8 cellular contexts compared by ENCODE assay signal in genomic region chr2:227460079-227460485, GRCh38. TPM values are rescaled to one million over a fixed set of nuclear protein-coding genes. Genes with fewer than 3 reads are reported as not detected.
DNase-seq lines count a peak whose midpoint lies in the region; ATAC-seq lines count a peak whose summit lies in the region.

No MANE protein-coding gene starts in this region.

- peaks cover 34% of the 10 kb centered on the region for H3K4me1 ChIP-seq in Karpas-422 (ENCODE audit: low read length)
- H3K4me1 ChIP-seq in mesendoderm (ENCODE audit: control insufficient read depth, low read depth, low read length): no peaks in the 10 kb centered on the region

- H2AK5ac ChIP-seq in mesendoderm (ENCODE audit: low read length): no peak overlapping the region

- H3K4me2 ChIP-seq in Karpas-422 (ENCODE audit: low read depth, low read length, poor library complexity, severe bottlenecking) (peak overlapping the region; percentile 46), mesendoderm (ENCODE audit: low read length) (no peak overlapping the region)

- H3K9me2 ChIP-seq in Karpas-422 (replicated peaks; ENCODE audit: insufficient read depth, low read length): no peaks in the 10 kb centered on the region

- H3K27ac Mint-ChIP-seq in activated CD8-positive, alpha-beta memory T cell treated with anti-CD3 and anti-CD28 coated beads, Interleukin-2, amount 10 ng/mL, durations not matched to agents 7 days and 5 days: peak overlapping the region; percentile 17
- H3K27ac Mint-ChIP-seq in memory B cell: no peak overlapping the region

- ATAC-seq in GM18861 (IDR thresholded peaks at IDR 0.05; ENCODE audit: unreplicated experiment): peak; percentile 34
- ATAC-seq in activated CD8-positive, alpha-beta memory T cell treated with anti-CD3 and anti-CD28 coated beads, Interleukin-2, amount 10 ng/mL, durations not matched to agents 7 days and 5 days: peak; percentile 62
- peak; percentile 40 for ATAC-seq in memory B cell (ENCODE audit: low read depth)

- H3K27me3 ChIP-seq in Karpas-422 (ENCODE audit: low read length) (no peaks in the 10 kb centered on the region), mesendoderm (ENCODE audit: insufficient read depth, low read length, poor library complexity) (no peaks in the 10 kb centered on the region)

- no peaks in the 10 kb centered on the region for H3K9me3 Mint-ChIP-seq in activated CD8-positive, alpha-beta memory T cell treated with anti-CD3 and anti-CD28 coated beads, Interleukin-2, amount 10 ng/mL, durations not matched to agents 7 days and 5 days (ENCODE audit: low read depth)
- H3K9me3 Mint-ChIP-seq in memory B cell: no peaks in the 10 kb centered on the region

- H3K27me3 Mint-ChIP-seq in activated CD8-positive, alpha-beta memory T cell treated with anti-CD3 and anti-CD28 coated beads, Interleukin-2, amount 10 ng/mL, durations not matched to agents 7 days and 5 days: no peaks in the 10 kb centered on the region
- H3K27me3 Mint-ChIP-seq in memory B cell: no peaks in the 10 kb centered on the region

- H3K79me2 ChIP-seq in Karpas-422 (ENCODE audit: low read length): no peaks in the 10 kb centered on the region
- H3K79me2 ChIP-seq in mesendoderm (ENCODE audit: control insufficient read depth, insufficient read depth, low read length): no peaks in the 10 kb centered on the region

- no CpG with 5 or more reads among the region's 8 CpGs for WGBS in mesendoderm (ENCODE audit: extremely low coverage, insufficient coverage, low lambda C conversion rate)

- H3K36me3 Mint-ChIP-seq in activated CD8-positive, alpha-beta memory T cell treated with anti-CD3 and anti-CD28 coated beads, Interleukin-2, amount 10 ng/mL, durations not matched to agents 7 days and 5 days: no peaks in the 10 kb centered on the region
- H3K36me3 Mint-ChIP-seq in memory B cell: no peaks in the 10 kb centered on the region

- no peaks in the 10 kb centered on the region for H3K36me3 ChIP-seq in Karpas-422 (ENCODE audit: insufficient read depth, low read length)
- H3K36me3 ChIP-seq in mesendoderm (ENCODE audit: control insufficient read depth, insufficient read depth, low read length): no peaks in the 10 kb centered on the region

- H3K23ac ChIP-seq in mesendoderm (ENCODE audit: low read length): no peak overlapping the region

- no peak overlapping the region for H3K56ac ChIP-seq in mesendoderm (ENCODE audit: low read length)

- no peak overlapping the region for H3K4ac ChIP-seq in mesendoderm (ENCODE audit: low read depth, low read length)

- H4K5ac ChIP-seq in mesendoderm (ENCODE audit: low read length): no peak overlapping the region

- peak overlapping the region; percentile 4 for H3K4me3 Mint-ChIP-seq in activated CD8-positive, alpha-beta memory T cell treated with anti-CD3 and anti-CD28 coated beads, Interleukin-2, amount 10 ng/mL, durations not matched to agents 7 days and 5 days
- no peak overlapping the region for H3K4me3 Mint-ChIP-seq in memory B cell

- H3K9ac ChIP-seq in Karpas-422 (ENCODE audit: low read length) (no peak overlapping the region), mesendoderm (ENCODE audit: low read length) (no peak overlapping the region)

- no peaks in the 10 kb centered on the region for H4K20me1 ChIP-seq in Karpas-422 (ENCODE audit: insufficient read depth, low read depth, low read length)

- peaks cover 53% of the 10 kb centered on the region for H3K4me1 Mint-ChIP-seq in activated CD8-positive, alpha-beta memory T cell treated with anti-CD3 and anti-CD28 coated beads, Interleukin-2, amount 10 ng/mL, durations not matched to agents 7 days and 5 days
- H3K4me1 Mint-ChIP-seq in memory B cell: peaks cover 42% of the 10 kb centered on the region

- H2BK120ac ChIP-seq in mesendoderm (ENCODE audit: low read depth, low read length): no peak overlapping the region

- no peaks in the 10 kb centered on the region for H3K9me3 ChIP-seq in Karpas-422 (ENCODE audit: low read length)

- H2BK5ac ChIP-seq in mesendoderm (ENCODE audit: low read length): no peak overlapping the region

- H3K4me3 ChIP-seq in Karpas-422 (ENCODE audit: low read length) (no peak overlapping the region), mesendoderm (ENCODE audit: low read length) (no peak overlapping the region)

- H3K79me1 ChIP-seq in mesendoderm (ENCODE audit: low read length): no peaks in the 10 kb centered on the region

- no peak overlapping the region for H2BK15ac ChIP-seq in mesendoderm (replicated peaks; ENCODE audit: low read depth)

- DNase-seq in Karpas-422 (peak; percentile 83), memory B cell (ENCODE audit: low spot score in 2 of 2) (no peak), NCI-H1694 treated with DMSO at 0.1 percent for 48 hours (lab: John Stamatoyannopoulos, UW) (no peak), mesendoderm (no peak), NCI-H345 treated with DMSO at 0.1 percent for 48 hours (lab: John Stamatoyannopoulos, UW; ENCODE audit: unreplicated experiment) (no peak), DMS 273 (lab: John Stamatoyannopoulos, UW; ENCODE audit: unreplicated experiment) (no peak)
- DNase-seq in activated CD8-positive, alpha-beta memory T cell treated with anti-CD3 and anti-CD28 coated beads, Interleukin-2, amount 10 ng/mL, durations not matched to agents 7 days and 5 days: peak; percentile 78

- CTCF ChIA-PET in activated CD8-positive, alpha-beta memory T cell treated with anti-CD3 and anti-CD28 coated beads, Interleukin-2, amount 10 ng/mL, durations not matched to agents 7 days and 5 days (lab: Charles Lee): interaction anchor here (0.6 to 1.4 kb wide), 2 partner anchors 11 to 198 kb away, joined by 3 to 4 read pairs; no protein-coding TSS in a partner anchor

- H4K8ac ChIP-seq in mesendoderm (ENCODE audit: low read depth, low read length): no peak overlapping the region

- no peak overlapping the region for H3K18ac ChIP-seq in mesendoderm (ENCODE audit: low read length)

- no peak overlapping the region for H2AFZ ChIP-seq in Karpas-422 (ENCODE audit: low read length)

- H3K27ac ChIP-seq in Karpas-422 (ENCODE audit: low read length) (no peak overlapping the region), mesendoderm (ENCODE audit: low read depth, low read length) (no peak overlapping the region)

RNA-seq across cellular contexts. Expression of gene AGFG1, which starts 11.9 kb away (rescaled TPM):
- 35.6 and 121 TPM in 2 replicates for total RNA-seq in Karpas-422 (2014; rRNA removed; shearing (Covaris generic); ENCODE audit: low replicate concordance)
- total RNA-seq in activated CD8-positive, alpha-beta memory T cell treated with anti-CD3 and anti-CD28 coated beads, Interleukin-2, amount 10 ng/mL, durations not matched to agents 7 days and 5 days: 10 to 100 TPM; 56.4 to 94.9 TPM
- polyA plus RNA-seq in mesendoderm (2013, experiment 1 of 2): 68.7 TPM
- 69.9 TPM for polyA plus RNA-seq in mesendoderm (2013, experiment 2 of 2)

Comparison
In these comparisons a context has a peak if more than half of its experiments do, and no peak if none do; other contexts are left out.
1. DNase-seq: peak in Karpas-422 (single experiment) and activated CD8-positive, alpha-beta memory T cell treated with anti-CD3 and anti-CD28 coated beads, Interleukin-2, amount 10 ng/mL, durations not matched to agents 7 days and 5 days (single experiment); none in memory B cell (0 of 2), NCI-H1694 treated with DMSO at 0.1 percent for 48 hours (single experiment), mesendoderm (single experiment), NCI-H345 treated with DMSO at 0.1 percent for 48 hours (single experiment) and DMS 273 (single experiment).
2. Peak in every context shown above with its lines, with median percentiles within 50 percentile points of each other: ATAC-seq.